In genomic region chr16:14629919-14630619, GRCh38 we compare ENCODE assay signal across 8 cellular contexts. TPM values are rescaled to one million over a fixed set of nuclear protein-coding genes. Genes with fewer than 3 reads are reported as not detected.
DNase-seq lines count a peak whose midpoint lies in the region; ATAC-seq lines count a peak whose summit lies in the region.

Gene PARN (minus strand): TSS chr16:14630260. CDS start chr16:14630125, 135 bp downstream.

- no peaks in the 10 kb centered on the region for H3K27me3 Mint-ChIP-seq in CD4-positive, alpha-beta memory T cell

- peak within 1 kb of the TSS; percentile 71 to 81 for H3K4me3 ChIP-seq in CD4-positive, alpha-beta memory T cell (ENCODE audit: low read length in 2 of 2)

- peaks cover 0 to 3% (median 0%) of the 10 kb centered on the region in 8 donors for H3K9me3 Mint-ChIP-seq in CD4-positive, alpha-beta memory T cell

- peaks cover 29 to 65% (median 47%) of the 10 kb centered on the region in 4 donors for H3K4me1 Mint-ChIP-seq in CD4-positive, alpha-beta memory T cell

- POLR2A ChIA-PET in CD4-positive, alpha-beta memory T cell (lab: Charles Lee; ENCODE audit: partially characterized antibody) = interaction anchor here (0.7 to 1.6 kb wide), 7 partner anchors 12 to 710 kb away, joined by 3 to 9 read pairs (median 3); partner anchors contain the start of gene ERCC4
- POLR2A ChIA-PET in activated CD8-positive, alpha-beta memory T cell treated with anti-CD3 and anti-CD28 coated beads for 36 hours (lab: Charles Lee) = interaction anchor here (1.0 kb wide), 2 partner anchors 18 to 141 kb away, joined by 3 read pairs; no protein-coding TSS in a partner anchor

- no peaks in the 10 kb centered on the region for H3K36me3 ChIP-seq in CD4-positive, alpha-beta memory T cell (ENCODE audit: insufficient read depth, low read length)

- H3K36me3 Mint-ChIP-seq in CD4-positive, alpha-beta memory T cell = peaks cover 17 to 43% of the 10 kb centered on the region in 2 donors

- intact Hi-C loops in CD4-positive, alpha-beta memory T cell (cut with micrococcal nuclease) = loop anchor here (1.0 to 10.0 kb wide), 3 partner anchors 345 to 705 kb away; partner anchors contain the start of genes ERCC4 and RRN3

- ATAC-seq in GM19468 (IDR thresholded peaks at IDR 0.05; ENCODE audit: extremely low read depth, unreplicated experiment) = peak; percentile 48

- DNase-seq in CD4-positive, alpha-beta memory T cell = peak; percentile 98
- DNase-seq in HT1080 (ENCODE audit: low read depth) = peak; percentile 95
- DNase-seq in NOMO-1 (lab: John Stamatoyannopoulos, UW; ENCODE audit: unreplicated experiment in 2 of 2) = peak; percentile 92 to 99
- DNase-seq in effector CD8-positive, alpha-beta T cell (lab: John Stamatoyannopoulos, UW) = peak; percentile 92
- peak; percentile 98 for DNase-seq in lung microvascular endothelial cell (ENCODE audit: low read depth in 2 of 2)
- peak; percentile 96 to 97 (median 96) for DNase-seq in stimulated activated CD4-positive, alpha-beta T cell treated with anti-CD3 and anti-CD28 coated beads, TNF-alpha, amount 100 ng/mL, for 4 hours (ENCODE audit: low read depth in 3 of 3)

- peak within 1 kb of the TSS; percentile 80 to 99 (median 94) for H3K4me3 Mint-ChIP-seq in CD4-positive, alpha-beta memory T cell

- H3K4me1 ChIP-seq in CD4-positive, alpha-beta memory T cell (ENCODE audit: insufficient read depth, low read length) = peaks cover 53% of the 10 kb centered on the region

- CTCF ChIA-PET in CD4-positive, alpha-beta memory T cell (lab: Charles Lee; ENCODE audit: partially characterized antibody) = interaction anchor here (0.7 to 1.5 kb wide), 2 partner anchors 12 to 710 kb away, joined by 3 read pairs; partner anchors contain the start of gene ERCC4
- CTCF ChIA-PET in activated CD8-positive, alpha-beta memory T cell treated with anti-CD3 and anti-CD28 coated beads for 36 hours (lab: Charles Lee) = interaction anchor here (1.0 kb wide), 1 partner anchor 13 kb away, joined by 3 read pairs; no protein-coding TSS in a partner anchor

- H3K27ac Mint-ChIP-seq in CD4-positive, alpha-beta memory T cell = peak within 1 kb of the TSS; percentile 87 to 100 (median 99)

- no peaks in the 10 kb centered on the region for H3K9me3 ChIP-seq in CD4-positive, alpha-beta memory T cell (ENCODE audit: control insufficient read depth in 1 of 2, low read length in 2 of 2)

- peak within 1 kb of the TSS; percentile 89 for H3K27ac ChIP-seq in CD4-positive, alpha-beta memory T cell (ENCODE audit: low read depth, low read length)

- H3K27me3 ChIP-seq in CD4-positive, alpha-beta memory T cell (ENCODE audit: insufficient read depth, low read length) = no peaks in the 10 kb centered on the region

RNA-seq across cellular contexts. Expression of gene PARN, which starts in this region (rescaled TPM):
- total RNA-seq in CD4-positive, alpha-beta memory T cell = 10 to 100 TPM; 41.5 to 46.4 TPM
- 10 to 100 TPM; 43.4 to 46.1 TPM for polyA plus RNA-seq in CD4-positive, alpha-beta memory T cell
- 30.9 and 32.1 TPM in 2 replicates for total RNA-seq in HT1080 (2014; rRNA removed; shearing (Covaris generic))
- polyA plus RNA-seq in HT1080 (2015; cell fraction: cytosol; rRNA removed) = 33.9 and 40.1 TPM in 2 replicates
- 47.4 and 48.8 TPM in 2 replicates for polyA plus RNA-seq in HT1080 (2015; cell fraction: nucleus; rRNA removed)
- 10 to 100 TPM; 47.3 to 49.1 TPM for total RNA-seq in activated CD8-positive, alpha-beta memory T cell treated with anti-CD3 and anti-CD28 coated beads for 36 hours
- total RNA-seq in lung microvascular endothelial cell = 15.7 and 17.9 TPM in 2 replicates

Comparison
In these comparisons a context has a peak if more than half of its experiments do, and no peak if none do; other contexts are left out.
1. Peak in every context shown above with its lines: DNase-seq, ATAC-seq, H3K4me3 ChIP-seq and H3K27ac ChIP-seq.